In the genomic region with DNA sequence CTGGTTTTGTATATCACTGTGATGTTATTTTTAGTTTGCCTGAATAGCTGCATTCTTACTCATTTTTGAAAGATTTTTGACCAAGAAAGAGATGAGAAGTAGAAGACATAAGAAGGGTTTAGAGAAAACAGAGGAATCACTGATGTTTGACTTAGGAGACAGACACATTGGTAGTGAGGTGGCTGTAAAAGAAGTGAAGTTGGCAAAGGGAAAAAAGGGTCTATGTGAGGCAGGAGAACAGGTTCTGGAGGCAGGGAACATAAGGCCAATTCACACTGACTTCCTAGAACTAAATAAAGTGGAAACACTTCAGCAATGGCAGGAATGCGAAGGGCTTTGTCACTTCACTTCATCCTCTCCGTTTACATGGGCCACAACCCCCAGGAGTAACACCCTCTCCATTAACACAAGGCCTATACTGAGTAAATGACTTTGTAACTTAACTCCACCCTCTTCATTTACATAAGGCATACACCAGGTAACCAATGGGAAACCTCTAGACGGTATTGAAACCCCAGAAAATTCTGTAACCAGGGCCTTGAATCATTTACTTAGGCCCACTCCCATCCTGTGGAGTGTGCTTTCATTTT, we compare ENCODE assay signal across 10 cellular contexts. TPM values are rescaled to one million over a fixed set of nuclear protein-coding genes. Genes with fewer than 3 reads are reported as not detected.
DNase-seq lines count a peak whose midpoint lies in the region; ATAC-seq and TF ChIP-seq lines count a peak whose summit lies in the region.
"Had no signal": no experiment of that assay in that cellular context is flagged by ENCODE, and none has a peak within 500 bp of the region (broad histone marks: within the 10 kb centered on the region; RNA-seq: fewer than 3 reads in every experiment).

No MANE protein-coding gene starts in this region.

- peak overlapping the region; percentile 53 for H3K27ac Mint-ChIP-seq in MCF 10A (ENCODE audit: low read depth, unreplicated experiment)
- peak overlapping the region; percentile 79 for H3K27ac Mint-ChIP-seq in activated naive CD8-positive, alpha-beta T cell treated with anti-CD3 and anti-CD28 coated beads, Interleukin-2, amount 50 U/mL, for 24 hours

- peaks cover 22% of the 10 kb centered on the region for H3K79me2 ChIP-seq in mammary epithelial cell (ENCODE audit: insufficient read depth, low read length)
- H3K79me2 ChIP-seq: parathyroid adenoma had no signal

- CTCF ChIA-PET in MCF 10A (lab: Yijun Ruan, JAX) = interaction anchor here (0.8 to 1.4 kb wide), 4 partner anchors 8 to 242 kb away, joined by 3 to 4 read pairs (median 4); a partner anchor contains a TSS
- CTCF ChIA-PET in mammary epithelial cell (lab: Charles Lee; ENCODE audit: low non-redundant PET) = no interaction called here

- H3K4me1 ChIP-seq in mammary epithelial cell (ENCODE audit: insufficient read depth, low read length) (no peaks in the 10 kb centered on the region), urinary bladder (ENCODE audit: insufficient read depth) (no peaks in the 10 kb centered on the region)
- H3K4me1 ChIP-seq: parathyroid adenoma had no signal

- H3K27me3 ChIP-seq in mammary epithelial cell (ENCODE audit: insufficient read depth, low read length) = no peaks in the 10 kb centered on the region

- DNase-seq in MCF 10A (ENCODE audit: unreplicated experiment) = no peak
- no peak for DNase-seq in mammary epithelial cell
- no peak for DNase-seq in activated naive CD8-positive, alpha-beta T cell treated with anti-CD3 and anti-CD28 coated beads, Interleukin-2, amount 50 U/mL, for 24 hours
- DNase-seq in NK-92 (lab: John Stamatoyannopoulos, UW; ENCODE audit: unreplicated experiment) = no peak
- no peak for DNase-seq in NCI-H2171 (lab: John Stamatoyannopoulos, UW)
- DNase-seq in MV-4-11 (lab: John Stamatoyannopoulos, UW) = no peak
- DNase-seq: Karpas-422 had no signal

- peaks cover 34% of the 10 kb centered on the region for H3K36me3 Mint-ChIP-seq in MCF 10A (ENCODE audit: insufficient read depth, unreplicated experiment)
- H3K36me3 Mint-ChIP-seq in activated naive CD8-positive, alpha-beta T cell treated with anti-CD3 and anti-CD28 coated beads, Interleukin-2, amount 50 U/mL, for 24 hours (ENCODE audit: low read depth) = peaks cover 71% of the 10 kb centered on the region

- TF ChIP-seq CTCF in MCF 10A (IDR thresholded peaks at IDR 0.05; ENCODE audit: unreplicated experiment) = no peak
- TF ChIP-seq CTCF in mammary epithelial cell (conservative IDR thresholded peaks at IDR 0.05 in 1 of 2, IDR thresholded peaks at IDR 0.05 in 1 of 2; ENCODE audit: extremely low read depth in 1 of 2, insufficient read depth in 1 of 2, low read depth in 1 of 2, low read length in 2 of 2) = no peak

- no TSS peak for BruUV-seq in MCF 10A (replicated peaks; lab: Mats Ljungman, UMichigan)
- no TSS peak for BruUV-seq in mammary epithelial cell (replicated peaks; lab: Mats Ljungman, UMichigan)

- no peaks in the 10 kb centered on the region for H3K27me3 Mint-ChIP-seq in MCF 10A (ENCODE audit: insufficient read depth, unreplicated experiment)
- H3K27me3 Mint-ChIP-seq in activated naive CD8-positive, alpha-beta T cell treated with anti-CD3 and anti-CD28 coated beads, Interleukin-2, amount 50 U/mL, for 24 hours = no peaks in the 10 kb centered on the region

- no peak overlapping the region for H2AFZ ChIP-seq in mammary epithelial cell (ENCODE audit: low read depth, low read length)
- H2AFZ ChIP-seq: parathyroid adenoma had no signal

- H3K4me1 Mint-ChIP-seq in MCF 10A (ENCODE audit: insufficient read depth, unreplicated experiment) = peaks cover 5% of the 10 kb centered on the region
- H3K4me1 Mint-ChIP-seq in activated naive CD8-positive, alpha-beta T cell treated with anti-CD3 and anti-CD28 coated beads, Interleukin-2, amount 50 U/mL, for 24 hours = peaks cover 29% of the 10 kb centered on the region

- H3K27ac ChIP-seq in mammary epithelial cell (ENCODE audit: insufficient read depth, low read depth, low read length) (no peak overlapping the region), urinary bladder (ENCODE audit: low read depth) (peak overlapping the region; percentile 15)
- H3K27ac ChIP-seq: parathyroid adenoma had no signal

- H3K4me3 Mint-ChIP-seq in MCF 10A (ENCODE audit: unreplicated experiment) = no peak overlapping the region
- peak overlapping the region; percentile 30 for H3K4me3 Mint-ChIP-seq in activated naive CD8-positive, alpha-beta T cell treated with anti-CD3 and anti-CD28 coated beads, Interleukin-2, amount 50 U/mL, for 24 hours

- POLR2A ChIA-PET in MCF 10A (lab: Yijun Ruan, JAX) = no interaction called here

- no peak overlapping the region for H3K4me2 ChIP-seq in mammary epithelial cell (ENCODE audit: insufficient read depth, low read depth, low read length)

- H3K9me3 Mint-ChIP-seq in MCF 10A (ENCODE audit: unreplicated experiment) = no peaks in the 10 kb centered on the region
- no peaks in the 10 kb centered on the region for H3K9me3 Mint-ChIP-seq in activated naive CD8-positive, alpha-beta T cell treated with anti-CD3 and anti-CD28 coated beads, Interleukin-2, amount 50 U/mL, for 24 hours

- intact Hi-C loops in MCF 10A (cut with micrococcal nuclease) (no loop called here), mammary epithelial cell (cut with micrococcal nuclease) (no loop called here)

- in situ Hi-C loops in mammary epithelial cell (cut with MboI; ENCODE audit: low sequenced_read_pairs in 2 of 2) = no loop called here

- ATAC-seq in HG02981 (IDR thresholded peaks at IDR 0.05; ENCODE audit: unreplicated experiment) = peak; percentile 81
- peak; percentile 65 for ATAC-seq in activated naive CD8-positive, alpha-beta T cell treated with anti-CD3 and anti-CD28 coated beads, Interleukin-2, amount 50 U/mL, for 24 hours

- H4K20me1 ChIP-seq in mammary epithelial cell (ENCODE audit: insufficient read depth, low read length) = no peaks in the 10 kb centered on the region

- H3K36me3 ChIP-seq in mammary epithelial cell (ENCODE audit: insufficient read depth, low read length) = peaks cover 29% of the 10 kb centered on the region
- no peaks in the 10 kb centered on the region for H3K36me3 ChIP-seq in urinary bladder (ENCODE audit: insufficient read depth)

- no peaks in the 10 kb centered on the region for H3K9me3 ChIP-seq in mammary epithelial cell (replicated peaks; ENCODE audit: insufficient read depth, low read length)

- 74% methylated on average over 3 of the region's 3 CpGs for WGBS in mammary epithelial cell (ENCODE audit: low coverage, missing lambda C conversion rate)
- 50% methylated on average over 3 of the region's 3 CpGs for WGBS in urinary bladder

- no peak overlapping the region for H3K9ac ChIP-seq in mammary epithelial cell (ENCODE audit: insufficient read depth, low read length)
- H3K9ac ChIP-seq: parathyroid adenoma had no signal

- dilution Hi-C loops in mammary epithelial cell (cut with HindIII; ENCODE audit: low sequenced_read_pairs) = no loop called here

- no peak overlapping the region for H3K4me3 ChIP-seq in mammary epithelial cell (replicated peaks in 1 of 3; ENCODE audit: insufficient read depth in 1 of 3, low read depth in 2 of 3, low read length in 3 of 3)
- no peak overlapping the region for H3K4me3 ChIP-seq in urinary bladder (ENCODE audit: low read depth, low read length)

RNA-seq across cellular contexts. Expression of a gene that starts 36.6 kb away (rescaled TPM):
- total RNA-seq in MCF 10A (2022) (79.1 and 103 TPM in 2 replicates), mammary epithelial cell (100 to 1,000 TPM; 192 to 609 TPM), urinary bladder (178 TPM)
- polyA plus RNA-seq in mammary epithelial cell (776 TPM), urinary bladder (72.4 TPM)
- 436 TPM for polyA minus RNA-seq in mammary epithelial cell
